In genomic region chr11:76610871-76611475, GRCh38 we compare ENCODE assay signal across 11 cellular contexts. TPM values are rescaled to one million over a fixed set of nuclear protein-coding genes. Genes with fewer than 3 reads are reported as not detected.
DNase-seq lines count a peak whose midpoint lies in the region; ATAC-seq and TF ChIP-seq lines count a peak whose summit lies in the region.
"Had no signal": no experiment of that assay in that cellular context is flagged by ENCODE, and none has a peak within 500 bp of the region (broad histone marks: within the 10 kb centered on the region; RNA-seq: fewer than 3 reads in every experiment).

No MANE protein-coding gene starts in this region.

- no peak overlapping the region for H2AFZ ChIP-seq in GM23248

- H3K79me2 ChIP-seq in GM23248 (ENCODE audit: insufficient read depth): no peaks in the 10 kb centered on the region

- in situ Hi-C loops in GM23248 (cut with MboI): no loop called here

- no peaks in the 10 kb centered on the region for H3K27me3 ChIP-seq in GM23248 (replicated peaks; ENCODE audit: insufficient read depth)

- H3K4me3 Mint-ChIP-seq in nephron progenitor cell: no peak overlapping the region

- H3K4me3 ChIP-seq in coronary artery: no peak overlapping the region
- no peak overlapping the region for H3K4me3 ChIP-seq in GM23248

- H3K27ac ChIP-seq in coronary artery: peak overlapping the region; percentile 62 to 67
- no peak overlapping the region for H3K27ac ChIP-seq in GM23248

- ATAC-seq in HG03520 (IDR thresholded peaks at IDR 0.05; ENCODE audit: unreplicated experiment) (no peak), GM18502 (IDR thresholded peaks at IDR 0.05; ENCODE audit: poor library complexity, unreplicated experiment) (no peak)

- H3K9me3 ChIP-seq in GM23248 (ENCODE audit: low read depth): no peaks in the 10 kb centered on the region

- 83 to 91% methylated on average over 8 of the region's 8 CpGs for WGBS in GM23248 (ENCODE audit: low coverage in 1 of 2, low lambda C conversion rate in 2 of 2, missing lambda C conversion rate in 2 of 2), 2 experiments

- no peaks in the 10 kb centered on the region for H3K36me3 ChIP-seq in GM23248 (ENCODE audit: low read depth)

- no peaks in the 10 kb centered on the region for H3F3A ChIP-seq in GM23248 (ENCODE audit: insufficient read depth)

- no peak overlapping the region for H3K9ac ChIP-seq in GM23248

- no peak for TF ChIP-seq CTCF in coronary artery (IDR thresholded peaks at IDR 0.05)
- TF ChIP-seq CTCF in nephron progenitor cell (IDR thresholded peaks at IDR 0.05): no peak

- DNase-seq in DMS 273 treated with DMSO at 0.1 percent for 48 hours (lab: John Stamatoyannopoulos, UW) (peak; percentile 34), NCI-H2227 (lab: John Stamatoyannopoulos, UW; ENCODE audit: unreplicated experiment) (peak; percentile 32), coronary artery (ENCODE audit: low spot score) (no peak), nephron progenitor cell (peak; percentile 33), GDM1 (lab: John Stamatoyannopoulos, UW) (no peak), GM23248 (no peak)
- DNase-seq: HCEC 1CT, T-helper 9 cell had no signal

- no peaks in the 10 kb centered on the region for H4K20me1 ChIP-seq in GM23248 (ENCODE audit: insufficient read depth)

- H3K4me1 ChIP-seq in GM23248 (ENCODE audit: insufficient read depth): peaks cover 13% of the 10 kb centered on the region

- H3K27ac Mint-ChIP-seq in nephron progenitor cell: no peak overlapping the region
- H3K27ac Mint-ChIP-seq: activated T-helper 2 cell treated with anti-CD3 and anti-CD28 coated beads, Interferon-gamma antibody, Interleukin-2, Interleukin-4, amounts not matched to agents 10 μg/mL and 5 μg/mL and 100 μg/mL, durations not matched to agents 14 hours and 24 hours and 36 hours had no signal

- peaks cover 39% of the 10 kb centered on the region for H3K4me1 Mint-ChIP-seq in nephron progenitor cell

- H3K9me2 ChIP-seq in GM23248 (ENCODE audit: insufficient read depth): no peaks in the 10 kb centered on the region

- no peak overlapping the region for H3K4me2 ChIP-seq in GM23248 (ENCODE audit: unreplicated experiment)

- H3K36me3 Mint-ChIP-seq in nephron progenitor cell (ENCODE audit: low read depth): peaks cover 14% of the 10 kb centered on the region

- H3K9me3 Mint-ChIP-seq in nephron progenitor cell: peaks cover 26% of the 10 kb centered on the region
- H3K9me3 Mint-ChIP-seq: activated T-helper 2 cell treated with anti-CD3 and anti-CD28 coated beads, Interferon-gamma antibody, Interleukin-2, Interleukin-4, amounts not matched to agents 10 μg/mL and 5 μg/mL and 100 μg/mL, durations not matched to agents 14 hours and 24 hours and 36 hours had no signal

- no peaks in the 10 kb centered on the region for H3K27me3 Mint-ChIP-seq in nephron progenitor cell (ENCODE audit: low read depth, poor library complexity)

RNA-seq across cellular contexts. Expression of gene LRRC32, which starts 59.6 kb away (rescaled TPM):
- total RNA-seq in GM23248 (2014; rRNA removed; shearing (Covaris generic)): 4.2 and 7.9 TPM in 2 replicates
- polyA plus RNA-seq in GM23248 (2016; fragmentation: Nextera tagmentation; extraction: Ambion mirVana): 3.5 and 4.0 TPM in 2 replicates

Comparison
In these comparisons a context has a peak if more than half of its experiments do, and no peak if none do; other contexts are left out.
1. DNase-seq: peak in DMS 273 treated with DMSO at 0.1 percent for 48 hours (single experiment), NCI-H2227 (single experiment) and nephron progenitor cell (single experiment); none in coronary artery (single experiment), GDM1 (single experiment) and GM23248 (single experiment).